1 cellular context compared by ENCODE assay signal in the genomic region with DNA sequence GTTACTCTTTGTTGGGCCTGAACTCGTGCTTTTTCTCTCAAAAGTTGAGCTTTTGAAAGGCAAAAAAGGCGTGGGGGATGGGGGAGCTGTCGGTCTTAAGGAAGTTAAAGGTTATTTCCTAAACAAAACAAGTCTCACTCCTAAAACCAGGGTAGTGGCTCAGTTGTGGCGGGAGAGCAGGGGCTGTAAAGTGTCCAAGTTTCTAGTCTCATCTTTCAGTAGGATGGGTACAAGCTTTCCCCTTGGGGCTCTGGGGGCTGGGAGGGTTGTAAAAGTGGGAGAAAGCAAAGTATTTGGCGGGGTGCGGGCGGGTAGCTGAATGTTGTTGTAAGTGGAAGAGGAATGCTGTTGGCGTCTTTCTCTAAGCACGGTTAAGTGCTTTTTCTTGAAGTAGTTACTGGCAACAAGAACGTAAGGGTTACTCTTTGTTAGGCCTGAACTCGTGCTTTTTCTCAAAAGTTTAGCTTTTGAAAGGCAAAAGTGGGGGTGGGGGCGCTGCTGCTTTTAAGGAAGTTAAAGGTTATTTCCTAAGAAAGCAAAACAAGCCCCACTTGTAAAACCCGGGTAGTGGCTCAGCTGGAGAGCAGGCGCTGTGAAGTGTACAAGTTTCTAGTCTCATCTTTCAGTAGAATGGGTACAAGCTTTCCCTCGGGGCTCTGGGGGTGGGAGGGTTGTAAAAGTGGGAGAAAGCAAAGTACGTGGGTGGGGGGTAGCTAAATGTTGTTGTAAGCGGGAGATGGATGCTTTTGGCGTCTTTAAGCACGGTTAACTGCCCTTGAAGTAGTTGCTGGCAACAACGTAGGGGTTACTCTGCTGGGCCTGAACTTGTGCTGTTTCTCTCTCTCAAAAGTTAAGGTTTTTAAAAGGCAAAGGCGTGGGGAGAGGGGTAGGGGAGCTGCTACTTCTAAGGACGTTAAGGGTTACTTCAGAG.
TF ChIP-seq lines count a peak whose summit lies in the region.

No MANE protein-coding gene starts in this region.

TF ChIP-seq in SK-N-SH, 30 proteins besides CTCF, POLR2A, EP300 and RAD21 (continued from another document):
- TF ChIP-seq, protein P1, sequence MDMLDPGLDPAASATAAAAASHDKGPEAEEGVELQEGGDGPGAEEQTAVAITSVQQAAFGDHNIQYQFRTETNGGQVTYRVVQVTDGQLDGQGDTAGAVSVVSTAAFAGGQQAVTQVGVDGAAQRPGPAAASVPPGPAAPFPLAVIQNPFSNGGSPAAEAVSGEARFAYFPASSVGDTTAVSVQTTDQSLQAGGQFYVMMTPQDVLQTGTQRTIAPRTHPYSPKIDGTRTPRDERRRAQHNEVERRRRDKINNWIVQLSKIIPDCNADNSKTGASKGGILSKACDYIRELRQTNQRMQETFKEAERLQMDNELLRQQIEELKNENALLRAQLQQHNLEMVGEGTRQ (IDR thresholded peaks at IDR 0.05; ENCODE audit: borderline replicate concordance, low read depth, low read length): no peak
- TF ChIP-seq FOXJ3 (CRISPR knock-in tag; IDR thresholded peaks at IDR 0.05) (no peak), GATA2 (CRISPR knock-in tag; IDR thresholded peaks at IDR 0.05) (no peak), EZH2phosphoT487 (IDR thresholded peaks at IDR 0.05; ENCODE audit: borderline replicate concordance, low read depth) (no peak), NRF1 (IDR thresholded peaks at IDR 0.05; ENCODE audit: low read depth, low read length) (no peak), RXRA (IDR thresholded peaks at IDR 0.05; ENCODE audit: borderline replicate concordance, low read depth) (no peak), YY1 (IDR thresholded peaks at IDR 0.05; ENCODE audit: low read depth) (no peak), RCOR1 (IDR thresholded peaks at IDR 0.05; ENCODE audit: low read length) (no peak)
- TF ChIP-seq, protein P2, sequence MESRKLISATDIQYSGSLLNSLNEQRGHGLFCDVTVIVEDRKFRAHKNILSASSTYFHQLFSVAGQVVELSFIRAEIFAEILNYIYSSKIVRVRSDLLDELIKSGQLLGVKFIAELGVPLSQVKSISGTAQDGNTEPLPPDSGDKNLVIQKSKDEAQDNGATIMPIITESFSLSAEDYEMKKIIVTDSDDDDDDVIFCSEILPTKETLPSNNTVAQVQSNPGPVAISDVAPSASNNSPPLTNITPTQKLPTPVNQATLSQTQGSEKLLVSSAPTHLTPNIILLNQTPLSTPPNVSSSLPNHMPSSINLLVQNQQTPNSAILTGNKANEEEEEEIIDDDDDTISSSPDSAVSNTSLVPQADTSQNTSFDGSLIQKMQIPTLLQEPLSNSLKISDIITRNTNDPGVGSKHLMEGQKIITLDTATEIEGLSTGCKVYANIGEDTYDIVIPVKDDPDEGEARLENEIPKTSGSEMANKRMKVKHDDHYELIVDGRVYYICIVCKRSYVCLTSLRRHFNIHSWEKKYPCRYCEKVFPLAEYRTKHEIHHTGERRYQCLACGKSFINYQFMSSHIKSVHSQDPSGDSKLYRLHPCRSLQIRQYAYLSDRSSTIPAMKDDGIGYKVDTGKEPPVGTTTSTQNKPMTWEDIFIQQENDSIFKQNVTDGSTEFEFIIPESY (IDR thresholded peaks at IDR 0.05; ENCODE audit: borderline replicate concordance, low read depth): no peak
